In the genomic region with DNA sequence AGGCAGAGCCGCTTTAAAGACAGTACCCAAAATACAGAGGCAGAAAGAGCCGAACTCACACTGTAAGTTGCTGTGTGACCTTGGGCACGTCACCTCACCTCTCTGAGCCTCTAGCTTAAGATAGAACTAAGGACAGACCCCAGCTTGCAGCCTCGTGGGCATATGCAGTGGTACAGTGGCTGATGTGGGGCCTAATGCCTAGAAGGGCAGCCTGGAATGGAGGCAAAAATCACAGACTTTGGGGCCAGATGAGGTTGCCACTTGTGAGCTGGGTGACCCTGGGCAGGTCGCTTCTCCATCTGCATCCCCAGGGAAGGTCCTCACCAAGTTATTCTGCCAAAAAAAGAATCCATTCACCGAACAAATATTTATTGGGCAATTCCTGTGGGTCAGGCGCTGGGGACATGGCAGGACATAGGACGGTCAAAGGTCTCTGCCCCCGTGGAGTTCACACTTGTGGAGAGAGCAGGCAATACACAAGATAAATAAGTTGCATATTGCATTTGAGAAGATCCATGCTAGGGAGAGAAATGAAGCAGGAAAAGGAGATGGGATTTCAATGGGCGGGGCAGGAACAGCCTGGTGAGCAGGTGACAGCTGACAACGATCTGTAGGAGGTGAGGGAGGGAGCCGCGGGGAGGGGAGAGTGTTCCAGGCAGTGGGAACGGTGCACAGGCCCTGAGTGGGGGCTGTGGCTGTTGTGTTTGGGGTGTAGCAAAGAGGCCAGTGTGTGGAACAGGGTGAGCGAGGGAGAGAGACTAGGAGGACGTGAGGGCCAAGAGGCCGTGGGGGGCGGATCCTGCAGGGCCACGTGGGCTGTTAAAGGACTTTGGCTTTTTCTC, we compare ENCODE assay signal across 9 cellular contexts.
DNase-seq lines count a peak whose midpoint lies in the region; ATAC-seq and TF ChIP-seq lines count a peak whose summit lies in the region.
"Had no signal": no experiment of that assay in that cellular context is flagged by ENCODE, and none has a peak within 500 bp of the region (broad histone marks: within the 10 kb centered on the region; RNA-seq: fewer than 3 reads in every experiment).

No MANE protein-coding gene starts in this region.

- BruUV-seq in PC-3 (replicated peaks; lab: Mats Ljungman, UMichigan): no TSS peak

- H3K4me3 ChIP-seq in PC-3 (ENCODE audit: low read length) (no peak overlapping the region), fibroblast of mammary gland (ENCODE audit: control insufficient read depth, low read depth, low read length) (no peak overlapping the region), prostate gland (no peak overlapping the region)

- H3F3A ChIP-seq in PC-3 (ENCODE audit: low read length, unreplicated experiment): no peaks in the 10 kb centered on the region

- H2AFZ ChIP-seq in PC-3 (ENCODE audit: low read length): no peak overlapping the region

- no peaks in the 10 kb centered on the region for H3K27me3 ChIP-seq in PC-3 (ENCODE audit: low read length)
- no peaks in the 10 kb centered on the region for H3K27me3 ChIP-seq in prostate gland (replicated peaks; ENCODE audit: insufficient read depth)

- POLR2A ChIA-PET in PC-3 (lab: Charles Lee; ENCODE audit: unreplicated experiment): no interaction called here

- intact Hi-C loops in PC-3 (cut with micrococcal nuclease) (loop anchor here (5.0 kb wide), 2 partner anchors 114 to 156 kb away; partner anchors contain the start of gene CEBPB), prostate gland (cut with DNase I) (loop anchor here (5.0 kb wide), 1 partner anchor 114 kb away; the partner anchor contains the start of gene CEBPB)

- peak; percentile 86 for DNase-seq in EH (ENCODE audit: low read depth)
- peak; percentile 48 for DNase-seq in PC-3
- DNase-seq in fibroblast of mammary gland (ENCODE audit: low read depth): peak; percentile 87
- peak; percentile 64 for DNase-seq in prostate gland (ENCODE audit: low spot score)
- DNase-seq in activated gamma-delta T cell treated with Interleukin-2 at 50 U/mL for 16 hours: no peak
- DNase-seq in stimulated activated CD4-positive, alpha-beta T cell treated with anti-CD3 and anti-CD28 coated beads, Interleukin-2, amount 100 ng/mL, for 48 hours: no peak
- no peak for DNase-seq in epidermal melanocyte (ENCODE audit: insufficient read length, low spot score)
- DNase-seq: retina had no signal

- TF ChIP-seq POLR2A in prostate gland (IDR thresholded peaks at IDR 0.05): peak; percentile 41
- no peak for TF ChIP-seq POLR2A in GM18505 (IDR thresholded peaks at IDR 0.05; ENCODE audit: borderline replicate concordance, extremely low read depth, insufficient read depth, insufficient read length)

- H3K9me3 ChIP-seq in PC-3 (ENCODE audit: low read length) (no peaks in the 10 kb centered on the region), prostate gland (no peaks in the 10 kb centered on the region)

- no peaks in the 10 kb centered on the region for H3K79me2 ChIP-seq in PC-3 (ENCODE audit: low read length)

- no peaks in the 10 kb centered on the region for H4K20me1 ChIP-seq in PC-3 (ENCODE audit: low read length)

- TF ChIP-seq CTCF in PC-3 (conservative IDR thresholded peaks at IDR 0.05; ENCODE audit: low read depth, low read length): no peak
- no peak for TF ChIP-seq CTCF in fibroblast of mammary gland (conservative IDR thresholded peaks at IDR 0.05; ENCODE audit: control insufficient read depth, insufficient read depth, low read depth, low read length)
- TF ChIP-seq CTCF in prostate gland (IDR thresholded peaks at IDR 0.05): peak in 1 of 4 experiments; percentile 4

- H3K4me2 ChIP-seq in PC-3 (ENCODE audit: low read length): no peak overlapping the region

- peak overlapping the region; percentile 23 for H3K27ac ChIP-seq in PC-3 (ENCODE audit: low read length)
- peak overlapping the region; percentile 82 to 83 for H3K27ac ChIP-seq in prostate gland

- H3K9me2 ChIP-seq in PC-3 (replicated peaks; ENCODE audit: low read length): no peaks in the 10 kb centered on the region

- ATAC-seq in PC-3: 0 out of 2 replicates have a peak, but pooled peaks have one; percentile 7
- no peak for ATAC-seq in GM18505 (IDR thresholded peaks at IDR 0.05; ENCODE audit: unreplicated experiment)

- H3K36me3 ChIP-seq in PC-3 (ENCODE audit: low read depth, low read length) (no peaks in the 10 kb centered on the region), prostate gland (no peaks in the 10 kb centered on the region)

- no peak overlapping the region for H3K9ac ChIP-seq in PC-3 (ENCODE audit: low read length)

- CTCF ChIA-PET in PC-3 (lab: Charles Lee): no interaction called here

- WGBS in prostate gland: 43% methylated on average over 19 of the region's 19 CpGs

- H3K4me1 ChIP-seq in PC-3 (ENCODE audit: insufficient read depth, low read length): peaks cover 32% of the 10 kb centered on the region
- H3K4me1 ChIP-seq in prostate gland (replicated peaks): peaks cover 14% of the 10 kb centered on the region

Comparison
In these comparisons a context has a peak if more than half of its experiments do, and no peak if none do; other contexts are left out.
1. DNase-seq: peak in EH (single experiment), PC-3 (single experiment), fibroblast of mammary gland (single experiment) and prostate gland (single experiment); none in activated gamma-delta T cell treated with Interleukin-2 at 50 U/mL for 16 hours (single experiment), stimulated activated CD4-positive, alpha-beta T cell treated with anti-CD3 and anti-CD28 coated beads, Interleukin-2, amount 100 ng/mL, for 48 hours (0 of 2) and epidermal melanocyte (single experiment).